35 cellular contexts compared by ENCODE assay signal in the genomic region with DNA sequence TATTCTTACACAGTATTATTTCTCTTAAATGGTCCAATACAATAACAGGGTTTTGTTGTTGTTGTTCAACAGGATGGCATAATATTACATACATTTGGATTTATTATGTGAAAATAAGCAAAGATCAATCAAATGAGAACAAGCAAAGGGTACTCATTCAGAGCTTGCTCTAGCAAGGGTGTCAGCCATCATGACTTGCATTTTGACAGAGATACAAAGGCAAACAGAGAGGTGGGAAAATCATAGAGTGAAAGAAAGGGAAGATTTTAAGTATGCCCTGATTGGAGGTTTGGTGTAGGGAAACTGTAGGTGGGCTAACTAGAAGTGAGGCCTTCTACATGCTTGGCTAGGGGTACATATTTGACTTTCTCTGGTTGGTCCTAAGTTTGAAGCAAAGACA.
"Had no signal": no experiment of that assay in that cellular context is flagged by ENCODE, and none has a peak within 500 bp of the region (broad histone marks: within the 10 kb centered on the region; RNA-seq: fewer than 3 reads in every experiment).

No MANE protein-coding gene starts in this region.

- H3K27ac ChIP-seq: adrenal gland, body of pancreas, esophagus muscularis mucosa, foreskin keratinocyte, gastrocnemius medialis, heart left ventricle, WERI-Rb-1 had no signal

- H3K27ac Mint-ChIP-seq: activated B cell treated with CpG ODN at 0.5 μM for 24 hours; activated CD4-positive, alpha-beta memory T cell treated with anti-CD3 and anti-CD28 coated beads for 36 hours; activated CD4-positive, alpha-beta T cell treated with anti-CD3 and anti-CD28 coated beads, Interleukin-2, amount 10 ng/mL, durations not matched to agents 24 days and 14 days; activated CD8-positive, alpha-beta memory T cell treated with anti-CD3 and anti-CD28 coated beads, Interleukin-2, amount 10 ng/mL, durations not matched to agents 7 days and 5 days; activated CD8-positive, alpha-beta T cell treated with anti-CD3 and anti-CD28 coated beads, Interleukin-2, amount 10 ng/mL, durations not matched to agents 7 days and 5 days; activated naive CD4-positive, alpha-beta T cell treated with anti-CD3 and anti-CD28 coated beads for 36 hours; activated naive CD4-positive, alpha-beta T cell treated with anti-CD3 and anti-CD28 coated beads, Interleukin-2, amount 50 U/mL, for 24 hours; activated naive CD8-positive, alpha-beta T cell treated with anti-CD3 and anti-CD28 coated beads for 36 hours; activated naive CD8-positive, alpha-beta T cell treated with anti-CD3 and anti-CD28 coated beads, Interleukin-2, amount 50 U/mL, for 24 hours; activated T-helper 1 cell treated with anti-CD3 and anti-CD28 coated beads, Interleukin-12 subunit alpha, Interleukin-12 subunit beta, Interleukin-2, Interleukin-4 antibody, amounts not matched to agents 30 ng/mL and 10 ng/mL and 1 ng/mL, durations not matched to agents 14 hours and 24 hours and 36 hours; activated T-helper 2 cell treated with anti-CD3 and anti-CD28 coated beads, Interferon-gamma antibody, Interleukin-2, Interleukin-4, amounts not matched to agents 10 μg/mL and 5 μg/mL and 100 μg/mL, durations not matched to agents 14 hours and 24 hours and 36 hours; effector memory CD8-positive, alpha-beta T cell; T-helper 1 cell treated with Interleukin-12 subunit alpha and Interleukin-12 subunit beta and Interleukin-4 antibody, amounts not matched to agents 30 μg/mL and 1 μg/mL, for 36 hours had no signal

- DNase-seq: activated B cell treated with CpG ODN at 0.5 μM for 24 hours; activated CD4-positive, alpha-beta memory T cell treated with anti-CD3 and anti-CD28 coated beads for 36 hours; activated CD4-positive, alpha-beta T cell treated with anti-CD3 and anti-CD28 coated beads, Interleukin-2, amount 10 ng/mL, durations not matched to agents 24 days and 14 days; activated CD8-positive, alpha-beta memory T cell treated with anti-CD3 and anti-CD28 coated beads, Interleukin-2, amount 10 ng/mL, durations not matched to agents 7 days and 5 days; activated CD8-positive, alpha-beta memory T cell treated with anti-CD3 and anti-CD28 coated beads, Interleukin-2, amount 50 U/mL, for 4 hours; activated CD8-positive, alpha-beta T cell treated with anti-CD3 and anti-CD28 coated beads, Interleukin-2, amount 10 ng/mL, durations not matched to agents 7 days and 5 days; activated effector memory CD4-positive, alpha-beta T cell treated with anti-CD3 and anti-CD28 coated beads, Interleukin-2, amount 50 U/mL, for 16 hours; activated naive CD4-positive, alpha-beta T cell treated with anti-CD3 and anti-CD28 coated beads for 36 hours; activated naive CD8-positive, alpha-beta T cell treated with anti-CD3 and anti-CD28 coated beads for 36 hours; activated naive CD8-positive, alpha-beta T cell treated with anti-CD3 and anti-CD28 coated beads, Interleukin-2, amount 50 U/mL, for 24 hours; activated T-cell treated with anti-CD3 and anti-CD28 coated beads, Interleukin-2, amount 50 U/mL, for 1 hour; activated T-cell treated with anti-CD3 and anti-CD28 coated beads, Interleukin-2, amount 50 U/mL, for 48 hours; adrenal gland; amygdala; aorta; body of pancreas; caudate nucleus; cortex of kidney; dermis blood vessel endothelial cell; effector CD4-positive, alpha-beta T cell; effector memory CD8-positive, alpha-beta T cell; erythroblast; foreskin keratinocyte; gastrocnemius medialis; glutamatergic neuron; heart left ventricle; T-helper 9 cell; WERI-Rb-1 had no signal

- H3K9me3 Mint-ChIP-seq: activated B cell treated with CpG ODN at 0.5 μM for 24 hours; activated CD4-positive, alpha-beta T cell treated with anti-CD3 and anti-CD28 coated beads, Interleukin-2, amount 10 ng/mL, durations not matched to agents 24 days and 14 days; activated naive CD4-positive, alpha-beta T cell treated with anti-CD3 and anti-CD28 coated beads, Interleukin-2, amount 50 U/mL, for 24 hours; activated T-helper 1 cell treated with anti-CD3 and anti-CD28 coated beads, Interleukin-12 subunit alpha, Interleukin-12 subunit beta, Interleukin-2, Interleukin-4 antibody, amounts not matched to agents 30 ng/mL and 10 ng/mL and 1 ng/mL, durations not matched to agents 14 hours and 24 hours and 36 hours had no signal

- H3K4me1 ChIP-seq: adrenal gland, body of pancreas, esophagus muscularis mucosa, foreskin keratinocyte, gastrocnemius medialis, heart left ventricle had no signal

- H3K27me3 Mint-ChIP-seq: activated B cell treated with CpG ODN at 0.5 μM for 24 hours; activated CD4-positive, alpha-beta memory T cell treated with anti-CD3 and anti-CD28 coated beads for 36 hours; activated CD4-positive, alpha-beta T cell treated with anti-CD3 and anti-CD28 coated beads, Interleukin-2, amount 10 ng/mL, durations not matched to agents 24 days and 14 days; activated CD8-positive, alpha-beta memory T cell treated with anti-CD3 and anti-CD28 coated beads, Interleukin-2, amount 10 ng/mL, durations not matched to agents 7 days and 5 days; activated naive CD4-positive, alpha-beta T cell treated with anti-CD3 and anti-CD28 coated beads, Interleukin-2, amount 50 U/mL, for 24 hours; activated naive CD8-positive, alpha-beta T cell treated with anti-CD3 and anti-CD28 coated beads for 36 hours; activated naive CD8-positive, alpha-beta T cell treated with anti-CD3 and anti-CD28 coated beads, Interleukin-2, amount 50 U/mL, for 24 hours; effector memory CD8-positive, alpha-beta T cell had no signal

- H3K4me3 ChIP-seq: adrenal gland, body of pancreas, esophagus muscularis mucosa, gastrocnemius medialis, heart left ventricle had no signal

- FAIRE-seq: colon had no signal

- H3K36me3 Mint-ChIP-seq: activated CD4-positive, alpha-beta memory T cell treated with anti-CD3 and anti-CD28 coated beads for 36 hours; activated CD8-positive, alpha-beta memory T cell treated with anti-CD3 and anti-CD28 coated beads, Interleukin-2, amount 10 ng/mL, durations not matched to agents 7 days and 5 days; activated naive CD4-positive, alpha-beta T cell treated with anti-CD3 and anti-CD28 coated beads, Interleukin-2, amount 50 U/mL, for 24 hours; activated naive CD8-positive, alpha-beta T cell treated with anti-CD3 and anti-CD28 coated beads for 36 hours had no signal

- H3K4me1 Mint-ChIP-seq: activated B cell treated with CpG ODN at 0.5 μM for 24 hours; activated CD4-positive, alpha-beta T cell treated with anti-CD3 and anti-CD28 coated beads, Interleukin-2, amount 10 ng/mL, durations not matched to agents 24 days and 14 days; activated CD8-positive, alpha-beta memory T cell treated with anti-CD3 and anti-CD28 coated beads, Interleukin-2, amount 10 ng/mL, durations not matched to agents 7 days and 5 days; activated naive CD4-positive, alpha-beta T cell treated with anti-CD3 and anti-CD28 coated beads, Interleukin-2, amount 50 U/mL, for 24 hours; activated naive CD8-positive, alpha-beta T cell treated with anti-CD3 and anti-CD28 coated beads for 36 hours; activated naive CD8-positive, alpha-beta T cell treated with anti-CD3 and anti-CD28 coated beads, Interleukin-2, amount 50 U/mL, for 24 hours had no signal

- H3K9me3 ChIP-seq: adrenal gland, body of pancreas, esophagus muscularis mucosa, gastrocnemius medialis, heart left ventricle had no signal

- ATAC-seq: activated CD4-positive, CD25-positive, alpha-beta regulatory T cell treated with anti-CD3 and anti-CD28 coated beads, Interleukin-2, amount 50 U/mL, for 24 hours; activated CD8-positive, alpha-beta memory T cell treated with anti-CD3 and anti-CD28 coated beads, Interleukin-2, amount 10 ng/mL, durations not matched to agents 7 days and 5 days; activated CD8-positive, alpha-beta T cell treated with anti-CD3 and anti-CD28 coated beads, Interleukin-2, amount 10 ng/mL, durations not matched to agents 7 days and 5 days; activated naive CD8-positive, alpha-beta T cell treated with anti-CD3 and anti-CD28 coated beads, Interleukin-2, amount 50 U/mL, for 24 hours; body of pancreas; effector memory CD8-positive, alpha-beta T cell; foreskin keratinocyte; gastrocnemius medialis; heart left ventricle had no signal

- H3K27me3 ChIP-seq: adrenal gland, body of pancreas, esophagus muscularis mucosa, foreskin keratinocyte, gastrocnemius medialis, heart left ventricle had no signal

- H3K4me3 Mint-ChIP-seq: activated B cell treated with CpG ODN at 0.5 μM for 24 hours; activated CD4-positive, alpha-beta memory T cell treated with anti-CD3 and anti-CD28 coated beads for 36 hours; activated CD4-positive, alpha-beta T cell treated with anti-CD3 and anti-CD28 coated beads, Interleukin-2, amount 10 ng/mL, durations not matched to agents 24 days and 14 days; activated CD8-positive, alpha-beta memory T cell treated with anti-CD3 and anti-CD28 coated beads, Interleukin-2, amount 10 ng/mL, durations not matched to agents 7 days and 5 days; activated CD8-positive, alpha-beta T cell treated with anti-CD3 and anti-CD28 coated beads, Interleukin-2, amount 10 ng/mL, durations not matched to agents 7 days and 5 days; activated naive CD4-positive, alpha-beta T cell treated with anti-CD3 and anti-CD28 coated beads for 36 hours; activated naive CD4-positive, alpha-beta T cell treated with anti-CD3 and anti-CD28 coated beads, Interleukin-2, amount 50 U/mL, for 24 hours; activated naive CD8-positive, alpha-beta T cell treated with anti-CD3 and anti-CD28 coated beads for 36 hours; activated naive CD8-positive, alpha-beta T cell treated with anti-CD3 and anti-CD28 coated beads, Interleukin-2, amount 50 U/mL, for 24 hours; activated T-helper 1 cell treated with anti-CD3 and anti-CD28 coated beads, Interleukin-12 subunit alpha, Interleukin-12 subunit beta, Interleukin-2, Interleukin-4 antibody, amounts not matched to agents 30 ng/mL and 10 ng/mL and 1 ng/mL, durations not matched to agents 14 hours and 24 hours and 36 hours; effector memory CD8-positive, alpha-beta T cell; T-helper 1 cell treated with Interleukin-12 subunit alpha and Interleukin-12 subunit beta and Interleukin-4 antibody, amounts not matched to agents 30 μg/mL and 1 μg/mL, for 36 hours had no signal

- H3K36me3 ChIP-seq: adrenal gland, esophagus muscularis mucosa, gastrocnemius medialis, heart left ventricle, WERI-Rb-1 had no signal
